1 cellular context compared by ENCODE assay signal in the genomic region with DNA sequence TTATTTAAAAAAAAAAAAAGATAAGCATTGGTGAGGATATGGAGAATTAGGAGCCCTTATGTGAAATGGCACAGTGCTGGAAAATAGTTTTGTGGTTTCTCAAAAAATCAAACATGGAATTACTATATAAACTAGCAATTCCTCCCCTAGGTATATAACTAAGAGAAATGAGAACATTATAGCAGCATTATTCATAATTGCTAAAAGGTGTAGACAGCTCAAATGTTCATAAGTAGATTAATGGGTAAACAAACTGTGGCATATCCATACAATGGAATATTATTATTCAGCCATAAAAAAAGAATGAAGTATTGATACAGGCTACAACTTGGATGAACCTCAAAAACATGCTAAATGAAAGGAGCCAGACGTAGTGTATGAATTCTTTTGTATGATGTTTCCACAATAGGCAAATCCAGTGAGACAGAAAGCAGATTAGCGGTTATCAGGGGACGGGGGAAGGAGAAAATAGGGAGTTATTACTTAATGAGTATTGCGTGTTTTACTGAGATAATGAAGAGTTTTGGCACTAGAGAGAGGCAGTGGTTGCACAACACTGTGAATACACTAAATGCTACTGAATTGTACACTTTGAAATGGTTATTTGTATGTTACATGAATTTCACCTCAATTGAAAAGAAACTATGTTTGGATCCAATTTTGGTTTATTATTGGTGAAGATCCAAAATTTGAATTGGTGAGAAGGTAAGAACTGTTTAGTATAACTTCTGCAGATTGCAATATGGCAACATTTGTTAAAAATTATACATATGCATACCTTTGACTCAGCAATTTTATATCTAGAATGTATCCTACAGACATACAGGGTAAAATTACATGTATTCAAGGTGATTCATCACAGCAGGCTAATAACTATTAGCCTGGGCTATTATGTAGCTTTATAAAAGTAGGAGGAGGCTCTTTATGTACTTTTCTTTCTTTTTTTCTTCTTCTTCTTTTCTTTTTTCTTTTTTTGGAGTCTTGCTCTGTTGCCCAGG.
TF ChIP-seq lines count a peak whose summit lies in the region.

No MANE protein-coding gene starts in this region.

TF ChIP-seq in K562, 482 proteins besides CTCF, POLR2A, EP300 and RAD21 (continued from another document and continues in another):
- TF ChIP-seq HMG20A (CRISPR knock-in tag; conservative IDR thresholded peaks at IDR 0.05) (no peak), SRSF9 (IDR thresholded peaks at IDR 0.05; ENCODE audit: borderline replicate concordance, low read depth, low read length) (no peak), MTF1 (CRISPR knock-in tag; IDR thresholded peaks at IDR 0.05; ENCODE audit: borderline replicate concordance) (no peak), SIX5 (IDR thresholded peaks at IDR 0.05; ENCODE audit: borderline replicate concordance in 1 of 2, insufficient read depth in 1 of 2, low read depth in 1 of 2, low read length in 2 of 2) (no peak), ZNF57 (CRISPR knock-in tag; IDR thresholded peaks at IDR 0.05) (no peak), HDGF (IDR thresholded peaks at IDR 0.05) (no peak), ZNF217 (CRISPR knock-in tag; IDR thresholded peaks at IDR 0.05) (no peak), ZNF12 (CRISPR knock-in tag; IDR thresholded peaks at IDR 0.05) (no peak), ZNF445 (CRISPR knock-in tag; IDR thresholded peaks at IDR 0.05; ENCODE audit: low read depth) (no peak), ZNF75A (CRISPR knock-in tag; IDR thresholded peaks at IDR 0.05) (no peak), ZNF316 (IDR thresholded peaks at IDR 0.05) (peak; percentile 97), SAFB2 (IDR thresholded peaks at IDR 0.05; ENCODE audit: borderline replicate concordance, low read depth, low read length, severe bottlenecking) (no peak), THRAP3 (IDR thresholded peaks at IDR 0.05; ENCODE audit: borderline replicate concordance) (no peak), ARHGAP35 (IDR thresholded peaks at IDR 0.05; ENCODE audit: partially characterized antibody) (no peak), KLF10 (CRISPR knock-in tag; IDR thresholded peaks at IDR 0.05) (no peak), SIN3A (IDR thresholded peaks at IDR 0.05; ENCODE audit: borderline replicate concordance in 2 of 2, control insufficient read depth in 1 of 2, low read depth in 2 of 2, low read length in 2 of 2) (no peak), TAF1 (IDR thresholded peaks at IDR 0.05; ENCODE audit: control insufficient read depth, extremely low read depth, insufficient read depth, low read length, severe bottlenecking) (no peak), ZNF444 (CRISPR knock-in tag; IDR thresholded peaks at IDR 0.05) (no peak), BHLHE40 (IDR thresholded peaks at IDR 0.05; ENCODE audit: low read length) (no peak), EZH2 (IDR thresholded peaks at IDR 0.05; ENCODE audit: borderline replicate concordance, low read depth, low read length) (no peak), LEF1 (IDR thresholded peaks at IDR 0.05) (no peak), SREBF2 (CRISPR knock-in tag; IDR thresholded peaks at IDR 0.05) (no peak), PHF21A (IDR thresholded peaks at IDR 0.05; ENCODE audit: borderline replicate concordance, low read depth) (no peak), SNRNP70 (optimal IDR thresholded peaks at IDR 0.05; ENCODE audit: low read depth, low read length) (no peak), GTF2F1 (IDR thresholded peaks at IDR 0.05; ENCODE audit: low read depth, low read length) (no peak), ZNF311 (CRISPR knock-in tag; IDR thresholded peaks at IDR 0.05) (no peak), TBL1XR1 (IDR thresholded peaks at IDR 0.05; ENCODE audit: low read length in 2 of 2) (peak in 1 of 2 experiments; percentile 65; a peak in 1 of 4 replicates), HOXB6 (CRISPR knock-in tag; IDR thresholded peaks at IDR 0.05; ENCODE audit: borderline replicate concordance) (no peak)
- TF ChIP-seq, protein P1, sequence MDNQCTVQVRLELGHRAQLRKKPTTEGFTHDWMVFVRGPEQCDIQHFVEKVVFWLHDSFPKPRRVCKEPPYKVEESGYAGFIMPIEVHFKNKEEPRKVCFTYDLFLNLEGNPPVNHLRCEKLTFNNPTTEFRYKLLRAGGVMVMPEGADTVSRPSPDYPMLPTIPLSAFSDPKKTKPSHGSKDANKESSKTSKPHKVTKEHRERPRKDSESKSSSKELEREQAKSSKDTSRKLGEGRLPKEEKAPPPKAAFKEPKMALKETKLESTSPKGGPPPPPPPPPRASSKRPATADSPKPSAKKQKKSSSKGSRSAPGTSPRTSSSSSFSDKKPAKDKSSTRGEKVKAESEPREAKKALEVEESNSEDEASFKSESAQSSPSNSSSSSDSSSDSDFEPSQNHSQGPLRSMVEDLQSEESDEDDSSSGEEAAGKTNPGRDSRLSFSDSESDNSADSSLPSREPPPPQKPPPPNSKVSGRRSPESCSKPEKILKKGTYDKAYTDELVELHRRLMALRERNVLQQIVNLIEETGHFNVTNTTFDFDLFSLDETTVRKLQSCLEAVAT (IDR thresholded peaks at IDR 0.05): no peak
- TF ChIP-seq, protein P2, sequence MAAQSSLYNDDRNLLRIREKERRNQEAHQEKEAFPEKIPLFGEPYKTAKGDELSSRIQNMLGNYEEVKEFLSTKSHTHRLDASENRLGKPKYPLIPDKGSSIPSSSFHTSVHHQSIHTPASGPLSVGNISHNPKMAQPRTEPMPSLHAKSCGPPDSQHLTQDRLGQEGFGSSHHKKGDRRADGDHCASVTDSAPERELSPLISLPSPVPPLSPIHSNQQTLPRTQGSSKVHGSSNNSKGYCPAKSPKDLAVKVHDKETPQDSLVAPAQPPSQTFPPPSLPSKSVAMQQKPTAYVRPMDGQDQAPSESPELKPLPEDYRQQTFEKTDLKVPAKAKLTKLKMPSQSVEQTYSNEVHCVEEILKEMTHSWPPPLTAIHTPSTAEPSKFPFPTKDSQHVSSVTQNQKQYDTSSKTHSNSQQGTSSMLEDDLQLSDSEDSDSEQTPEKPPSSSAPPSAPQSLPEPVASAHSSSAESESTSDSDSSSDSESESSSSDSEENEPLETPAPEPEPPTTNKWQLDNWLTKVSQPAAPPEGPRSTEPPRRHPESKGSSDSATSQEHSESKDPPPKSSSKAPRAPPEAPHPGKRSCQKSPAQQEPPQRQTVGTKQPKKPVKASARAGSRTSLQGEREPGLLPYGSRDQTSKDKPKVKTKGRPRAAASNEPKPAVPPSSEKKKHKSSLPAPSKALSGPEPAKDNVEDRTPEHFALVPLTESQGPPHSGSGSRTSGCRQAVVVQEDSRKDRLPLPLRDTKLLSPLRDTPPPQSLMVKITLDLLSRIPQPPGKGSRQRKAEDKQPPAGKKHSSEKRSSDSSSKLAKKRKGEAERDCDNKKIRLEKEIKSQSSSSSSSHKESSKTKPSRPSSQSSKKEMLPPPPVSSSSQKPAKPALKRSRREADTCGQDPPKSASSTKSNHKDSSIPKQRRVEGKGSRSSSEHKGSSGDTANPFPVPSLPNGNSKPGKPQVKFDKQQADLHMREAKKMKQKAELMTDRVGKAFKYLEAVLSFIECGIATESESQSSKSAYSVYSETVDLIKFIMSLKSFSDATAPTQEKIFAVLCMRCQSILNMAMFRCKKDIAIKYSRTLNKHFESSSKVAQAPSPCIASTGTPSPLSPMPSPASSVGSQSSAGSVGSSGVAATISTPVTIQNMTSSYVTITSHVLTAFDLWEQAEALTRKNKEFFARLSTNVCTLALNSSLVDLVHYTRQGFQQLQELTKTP (IDR thresholded peaks at IDR 0.05; ENCODE audit: low read depth in 1 of 2, partially characterized antibody in 2 of 2): no peak
- TF ChIP-seq, protein P3, sequence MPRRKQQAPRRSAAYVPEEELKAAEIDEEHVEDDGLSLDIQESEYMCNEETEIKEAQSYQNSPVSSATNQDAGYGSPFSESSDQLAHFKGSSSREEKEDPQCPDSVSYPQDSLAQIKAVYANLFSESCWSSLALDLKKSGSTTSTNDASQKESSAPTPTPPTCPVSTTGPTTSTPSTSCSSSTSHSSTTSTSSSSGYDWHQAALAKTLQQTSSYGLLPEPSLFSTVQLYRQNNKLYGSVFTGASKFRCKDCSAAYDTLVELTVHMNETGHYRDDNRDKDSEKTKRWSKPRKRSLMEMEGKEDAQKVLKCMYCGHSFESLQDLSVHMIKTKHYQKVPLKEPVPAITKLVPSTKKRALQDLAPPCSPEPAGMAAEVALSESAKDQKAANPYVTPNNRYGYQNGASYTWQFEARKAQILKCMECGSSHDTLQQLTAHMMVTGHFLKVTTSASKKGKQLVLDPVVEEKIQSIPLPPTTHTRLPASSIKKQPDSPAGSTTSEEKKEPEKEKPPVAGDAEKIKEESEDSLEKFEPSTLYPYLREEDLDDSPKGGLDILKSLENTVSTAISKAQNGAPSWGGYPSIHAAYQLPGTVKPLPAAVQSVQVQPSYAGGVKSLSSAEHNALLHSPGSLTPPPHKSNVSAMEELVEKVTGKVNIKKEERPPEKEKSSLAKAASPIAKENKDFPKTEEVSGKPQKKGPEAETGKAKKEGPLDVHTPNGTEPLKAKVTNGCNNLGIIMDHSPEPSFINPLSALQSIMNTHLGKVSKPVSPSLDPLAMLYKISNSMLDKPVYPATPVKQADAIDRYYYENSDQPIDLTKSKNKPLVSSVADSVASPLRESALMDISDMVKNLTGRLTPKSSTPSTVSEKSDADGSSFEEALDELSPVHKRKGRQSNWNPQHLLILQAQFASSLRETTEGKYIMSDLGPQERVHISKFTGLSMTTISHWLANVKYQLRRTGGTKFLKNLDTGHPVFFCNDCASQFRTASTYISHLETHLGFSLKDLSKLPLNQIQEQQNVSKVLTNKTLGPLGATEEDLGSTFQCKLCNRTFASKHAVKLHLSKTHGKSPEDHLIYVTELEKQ (CRISPR knock-in tag; IDR thresholded peaks at IDR 0.05): no peak
- TF ChIP-seq, protein P4, sequence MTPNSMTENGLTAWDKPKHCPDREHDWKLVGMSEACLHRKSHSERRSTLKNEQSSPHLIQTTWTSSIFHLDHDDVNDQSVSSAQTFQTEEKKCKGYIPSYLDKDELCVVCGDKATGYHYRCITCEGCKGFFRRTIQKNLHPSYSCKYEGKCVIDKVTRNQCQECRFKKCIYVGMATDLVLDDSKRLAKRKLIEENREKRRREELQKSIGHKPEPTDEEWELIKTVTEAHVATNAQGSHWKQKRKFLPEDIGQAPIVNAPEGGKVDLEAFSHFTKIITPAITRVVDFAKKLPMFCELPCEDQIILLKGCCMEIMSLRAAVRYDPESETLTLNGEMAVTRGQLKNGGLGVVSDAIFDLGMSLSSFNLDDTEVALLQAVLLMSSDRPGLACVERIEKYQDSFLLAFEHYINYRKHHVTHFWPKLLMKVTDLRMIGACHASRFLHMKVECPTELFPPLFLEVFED (CRISPR knock-in tag; conservative IDR thresholded peaks at IDR 0.05): no peak
- TF ChIP-seq, protein P5, sequence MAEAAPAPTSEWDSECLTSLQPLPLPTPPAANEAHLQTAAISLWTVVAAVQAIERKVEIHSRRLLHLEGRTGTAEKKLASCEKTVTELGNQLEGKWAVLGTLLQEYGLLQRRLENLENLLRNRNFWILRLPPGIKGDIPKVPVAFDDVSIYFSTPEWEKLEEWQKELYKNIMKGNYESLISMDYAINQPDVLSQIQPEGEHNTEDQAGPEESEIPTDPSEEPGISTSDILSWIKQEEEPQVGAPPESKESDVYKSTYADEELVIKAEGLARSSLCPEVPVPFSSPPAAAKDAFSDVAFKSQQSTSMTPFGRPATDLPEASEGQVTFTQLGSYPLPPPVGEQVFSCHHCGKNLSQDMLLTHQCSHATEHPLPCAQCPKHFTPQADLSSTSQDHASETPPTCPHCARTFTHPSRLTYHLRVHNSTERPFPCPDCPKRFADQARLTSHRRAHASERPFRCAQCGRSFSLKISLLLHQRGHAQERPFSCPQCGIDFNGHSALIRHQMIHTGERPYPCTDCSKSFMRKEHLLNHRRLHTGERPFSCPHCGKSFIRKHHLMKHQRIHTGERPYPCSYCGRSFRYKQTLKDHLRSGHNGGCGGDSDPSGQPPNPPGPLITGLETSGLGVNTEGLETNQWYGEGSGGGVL (CRISPR knock-in tag; IDR thresholded peaks at IDR 0.05): no peak
- TF ChIP-seq, protein P6, sequence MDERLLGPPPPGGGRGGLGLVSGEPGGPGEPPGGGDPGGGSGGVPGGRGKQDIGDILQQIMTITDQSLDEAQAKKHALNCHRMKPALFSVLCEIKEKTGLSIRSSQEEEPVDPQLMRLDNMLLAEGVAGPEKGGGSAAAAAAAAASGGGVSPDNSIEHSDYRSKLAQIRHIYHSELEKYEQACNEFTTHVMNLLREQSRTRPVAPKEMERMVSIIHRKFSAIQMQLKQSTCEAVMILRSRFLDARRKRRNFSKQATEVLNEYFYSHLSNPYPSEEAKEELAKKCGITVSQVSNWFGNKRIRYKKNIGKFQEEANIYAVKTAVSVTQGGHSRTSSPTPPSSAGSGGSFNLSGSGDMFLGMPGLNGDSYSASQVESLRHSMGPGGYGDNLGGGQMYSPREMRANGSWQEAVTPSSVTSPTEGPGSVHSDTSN (CRISPR knock-in tag; IDR thresholded peaks at IDR 0.05; ENCODE audit: low read depth): no peak
- TF ChIP-seq, protein P6 (tag; conservative IDR thresholded peaks at IDR 0.05; ENCODE audit: low read depth): peak; percentile 37; the same call in 1 of the 2 replicates
- TF ChIP-seq, protein P7, sequence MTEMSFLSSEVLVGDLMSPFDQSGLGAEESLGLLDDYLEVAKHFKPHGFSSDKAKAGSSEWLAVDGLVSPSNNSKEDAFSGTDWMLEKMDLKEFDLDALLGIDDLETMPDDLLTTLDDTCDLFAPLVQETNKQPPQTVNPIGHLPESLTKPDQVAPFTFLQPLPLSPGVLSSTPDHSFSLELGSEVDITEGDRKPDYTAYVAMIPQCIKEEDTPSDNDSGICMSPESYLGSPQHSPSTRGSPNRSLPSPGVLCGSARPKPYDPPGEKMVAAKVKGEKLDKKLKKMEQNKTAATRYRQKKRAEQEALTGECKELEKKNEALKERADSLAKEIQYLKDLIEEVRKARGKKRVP (CRISPR knock-in tag; IDR thresholded peaks at IDR 0.05): no peak
- TF ChIP-seq, protein P8, sequence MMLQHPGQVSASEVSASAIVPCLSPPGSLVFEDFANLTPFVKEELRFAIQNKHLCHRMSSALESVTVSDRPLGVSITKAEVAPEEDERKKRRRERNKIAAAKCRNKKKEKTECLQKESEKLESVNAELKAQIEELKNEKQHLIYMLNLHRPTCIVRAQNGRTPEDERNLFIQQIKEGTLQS (IDR thresholded peaks at IDR 0.05): peak; percentile 57
- TF ChIP-seq, protein P8 (CRISPR knock-in tag; conservative IDR thresholded peaks at IDR 0.05): no peak
- TF ChIP-seq, protein P9, sequence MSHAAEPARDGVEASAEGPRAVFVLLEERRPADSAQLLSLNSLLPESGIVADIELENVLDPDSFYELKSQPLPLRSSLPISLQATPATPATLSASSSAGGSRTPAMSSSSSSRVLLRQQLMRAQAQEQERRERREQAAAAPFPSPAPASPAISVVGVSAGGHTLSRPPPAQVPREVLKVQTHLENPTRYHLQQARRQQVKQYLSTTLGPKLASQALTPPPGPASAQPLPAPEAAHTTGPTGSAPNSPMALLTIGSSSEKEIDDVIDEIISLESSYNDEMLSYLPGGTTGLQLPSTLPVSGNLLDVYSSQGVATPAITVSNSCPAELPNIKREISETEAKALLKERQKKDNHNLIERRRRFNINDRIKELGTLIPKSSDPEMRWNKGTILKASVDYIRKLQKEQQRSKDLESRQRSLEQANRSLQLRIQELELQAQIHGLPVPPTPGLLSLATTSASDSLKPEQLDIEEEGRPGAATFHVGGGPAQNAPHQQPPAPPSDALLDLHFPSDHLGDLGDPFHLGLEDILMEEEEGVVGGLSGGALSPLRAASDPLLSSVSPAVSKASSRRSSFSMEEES (CRISPR knock-in tag; IDR thresholded peaks at IDR 0.05): no peak
